In genomic region chr4:141571368-141571767, GRCh38 we compare ENCODE assay signal across 1 cellular context.
TF ChIP-seq lines count a peak whose summit lies in the region.

No MANE protein-coding gene starts in this region.

TF ChIP-seq in HCT116, 20 proteins besides CTCF, POLR2A, EP300 and RAD21 (continued from another document):
- TF ChIP-seq YY1 (IDR thresholded peaks at IDR 0.05; ENCODE audit: extremely low read depth, insufficient replicate concordance, low read depth, low read length) (no peak), TCF7L2 (IDR thresholded peaks at IDR 0.05; ENCODE audit: borderline replicate concordance, extremely low read depth, insufficient read depth, insufficient read length) (no peak), POLR2AphosphoS5 (IDR thresholded peaks at IDR 0.05; ENCODE audit: low read depth, low read length) (no peak), ZNF274 (IDR thresholded peaks at IDR 0.05; ENCODE audit: low read depth, low read length) (no peak)
